In the genomic region with DNA sequence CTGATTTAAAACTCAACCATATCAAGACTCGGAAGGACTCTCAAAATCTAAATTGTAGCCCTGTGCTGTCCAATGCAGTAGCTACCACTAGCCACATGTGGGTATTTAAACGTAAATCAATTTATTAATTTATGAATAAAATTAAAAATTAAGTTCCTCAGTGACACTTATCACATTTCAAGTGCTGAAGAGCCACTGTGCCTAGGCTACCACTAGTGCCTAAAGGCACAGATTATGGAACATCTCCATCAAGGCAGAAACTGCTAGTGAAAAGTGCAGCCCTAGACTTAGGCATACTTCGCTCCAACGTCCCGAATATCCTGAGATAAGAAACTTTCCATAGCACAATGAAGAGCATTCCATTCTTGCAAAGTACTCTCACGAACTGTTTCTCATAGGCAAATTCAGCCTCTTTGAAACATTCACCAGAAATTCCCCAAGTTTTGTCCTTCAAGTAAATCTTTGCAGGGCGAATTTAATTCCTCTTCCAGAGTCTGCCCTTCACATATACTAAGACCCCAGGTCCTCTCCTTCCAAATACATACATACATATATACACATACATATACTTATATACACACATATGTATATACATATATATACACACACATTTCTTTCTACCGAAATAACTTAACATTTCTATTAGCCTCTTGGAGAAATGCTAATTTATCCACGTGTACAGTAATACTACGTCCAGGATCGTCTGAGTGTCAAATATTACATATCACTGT, we compare ENCODE assay signal across 8 cellular contexts. TPM values are rescaled to one million over a fixed set of nuclear protein-coding genes. Genes with fewer than 3 reads are reported as not detected.
DNase-seq lines count a peak whose midpoint lies in the region; ATAC-seq and TF ChIP-seq lines count a peak whose summit lies in the region.

No MANE protein-coding gene starts in this region.

- H3K9ac ChIP-seq in mucosa of rectum (ENCODE audit: low read depth in 1 of 2, low read length in 2 of 2), result peak overlapping the region; percentile 77 to 90

- DNase-seq in AG04449 (ENCODE audit: low read depth, low spot score) (no peak), cerebellum (ENCODE audit: low spot score) (peak; percentile 1), T1000 (lab: John Stamatoyannopoulos, UW) (no peak), UCSD-AML1 (lab: John Stamatoyannopoulos, UW; ENCODE audit: unreplicated experiment) (no peak), SHP77 (lab: John Stamatoyannopoulos, UW) (no peak)

- H3K4me1 ChIP-seq in mucosa of rectum (ENCODE audit: control insufficient read depth in 2 of 2, insufficient read depth in 2 of 2, low read length in 2 of 2), result no peaks in the 10 kb centered on the region

- TF ChIP-seq CTCF in AG04449 (IDR thresholded peaks at IDR 0.05; ENCODE audit: insufficient read depth, low read length, missing control alignments), result no peak

- no peaks in the 10 kb centered on the region for H3K36me3 ChIP-seq in KOPT-K1 (ENCODE audit: insufficient read depth, low read length)
- no peaks in the 10 kb centered on the region for H3K36me3 ChIP-seq in mucosa of rectum (ENCODE audit: control insufficient read depth in 2 of 2, insufficient read depth in 2 of 2, low read length in 2 of 2)

- CTCF ChIA-PET in AG04449 (lab: Yijun Ruan, JAX), result interaction anchor here (0.9 to 2.0 kb wide), 6 partner anchors 10 to 900 kb away, joined by 3 to 13 read pairs (median 4); no protein-coding TSS in a partner anchor

- H3K9me3 ChIP-seq in KOPT-K1 (ENCODE audit: insufficient read depth, low read length, poor library complexity, severe bottlenecking) (no peaks in the 10 kb centered on the region), mucosa of rectum (ENCODE audit: control insufficient read depth in 2 of 2, low read length in 2 of 2) (no peaks in the 10 kb centered on the region)

- no peak for ATAC-seq in GM18909 (IDR thresholded peaks at IDR 0.05; ENCODE audit: poor library complexity, unreplicated experiment)

- peak overlapping the region; percentile 96 for H3K27ac ChIP-seq in KOPT-K1 (ENCODE audit: low read depth, low read length, poor library complexity, severe bottlenecking)
- peak overlapping the region; percentile 97 for H3K27ac ChIP-seq in mucosa of rectum (ENCODE audit: low read depth in 2 of 2, low read length in 2 of 2)

- H3K4me3 ChIP-seq in AG04449 (ENCODE audit: low read depth, low read length) (peak overlapping the region; percentile 74), mucosa of rectum (ENCODE audit: low read length in 2 of 2) (peak overlapping the region; percentile 72 to 88)

- POLR2A ChIA-PET in AG04449 (lab: Yijun Ruan, JAX), result interaction anchor here (0.6 kb wide), 1 partner anchor 48 kb away, joined by 3 read pairs; the partner anchor contains the start of gene RUNX2

- H3K27me3 ChIP-seq in mucosa of rectum (ENCODE audit: control insufficient read depth in 2 of 2, insufficient read depth in 2 of 2, low read length in 2 of 2), result no peaks in the 10 kb centered on the region

RNA-seq across cellular contexts. Expression of gene SUPT3H, which starts 1.3 kb away (rescaled TPM):
- total RNA-seq in cerebellum, result 29.9 TPM

RNA-seq across cellular contexts. Expression of gene RUNX2, which starts 48.3 kb away (rescaled TPM):
- 0.54 TPM for total RNA-seq in cerebellum
